ENCODE assay signal across 14 cellular contexts in genomic region chr1:104593418-104594187, GRCh38.
DNase-seq lines count a peak whose midpoint lies in the region; ATAC-seq lines count a peak whose summit lies in the region.
"Had no signal": no experiment of that assay in that cellular context is flagged by ENCODE, and none has a peak within 500 bp of the region (broad histone marks: within the 10 kb centered on the region; RNA-seq: fewer than 3 reads in every experiment).

No MANE protein-coding gene starts in this region.

- no peaks in the 10 kb centered on the region for H3K27me3 Mint-ChIP-seq in stimulated activated naive B cell treated with anti-CD40 and anti-IgM and Interleukin-4, amounts not matched to agents 10 μg/mL and 1 μg/mL and 100 μg/mL, for 72 hours

- DNase-seq in NOMO-1 treated with dmso at 0.1 percent for 144 hours (lab: John Stamatoyannopoulos, UW; ENCODE audit: unreplicated experiment), result peak; percentile 46
- no peak for DNase-seq in stimulated activated naive B cell treated with anti-CD40 and anti-IgM and Interleukin-4, amounts not matched to agents 10 μg/mL and 1 μg/mL and 100 μg/mL, for 72 hours
- DNase-seq in NCI-H1694 (lab: John Stamatoyannopoulos, UW), result no peak
- no peak for DNase-seq in activated CD4-positive, CD25-positive, alpha-beta regulatory T cell (lab: John Stamatoyannopoulos, UW)
- no peak for DNase-seq in GM19238 (ENCODE audit: insufficient read length, low spot score)
- DNase-seq: activated naive CD4-positive, alpha-beta T cell treated with Interleukin-2 at 50 U/mL for 16 hours; hippocampal formation; left ventricle myocardium superior; NCI-H187; upper lobe of left lung had no signal

- peaks cover 0 to 8% of the 10 kb centered on the region in 2 donors for H3K9me3 Mint-ChIP-seq in stimulated activated naive B cell treated with anti-CD40 and anti-IgM and Interleukin-4, amounts not matched to agents 10 μg/mL and 1 μg/mL and 100 μg/mL, for 72 hours

- H3K4me1 Mint-ChIP-seq in stimulated activated naive B cell treated with anti-CD40 and anti-IgM and Interleukin-4, amounts not matched to agents 10 μg/mL and 1 μg/mL and 100 μg/mL, for 72 hours, result peaks cover 12 to 19% of the 10 kb centered on the region in 2 donors

- H3K36me3 Mint-ChIP-seq in stimulated activated naive B cell treated with anti-CD40 and anti-IgM and Interleukin-4, amounts not matched to agents 10 μg/mL and 1 μg/mL and 100 μg/mL, for 72 hours, result no peaks in the 10 kb centered on the region

- H3K4me3 Mint-ChIP-seq in stimulated activated naive B cell treated with anti-CD40 and anti-IgM and Interleukin-4, amounts not matched to agents 10 μg/mL and 1 μg/mL and 100 μg/mL, for 72 hours, result peak overlapping the region; percentile 1 to 43
- H3K4me3 Mint-ChIP-seq: T-helper 2 cell treated with Interferon-gamma antibody and Interleukin-4, amounts not matched to agents 5 μg/mL and 100 μg/mL, for 36 hours had no signal

- ATAC-seq in GM19467 (IDR thresholded peaks at IDR 0.05; ENCODE audit: unreplicated experiment) (peak; percentile 56), HG03039 (IDR thresholded peaks at IDR 0.05; ENCODE audit: unreplicated experiment) (peak; percentile 69), GM21390 (IDR thresholded peaks at IDR 0.05; ENCODE audit: unreplicated experiment) (no peak)
- ATAC-seq in stimulated activated naive B cell treated with anti-CD40 and anti-IgM and Interleukin-4, amounts not matched to agents 10 μg/mL and 1 μg/mL and 100 μg/mL, for 72 hours (replicated peaks), result peak; percentile 90
- ATAC-seq: left ventricle myocardium superior had no signal

- peak overlapping the region; percentile 93 for H3K27ac Mint-ChIP-seq in stimulated activated naive B cell treated with anti-CD40 and anti-IgM and Interleukin-4, amounts not matched to agents 10 μg/mL and 1 μg/mL and 100 μg/mL, for 72 hours
- H3K27ac Mint-ChIP-seq: T-helper 2 cell treated with Interferon-gamma antibody and Interleukin-4, amounts not matched to agents 5 μg/mL and 100 μg/mL, for 36 hours had no signal
